In the genomic region with DNA sequence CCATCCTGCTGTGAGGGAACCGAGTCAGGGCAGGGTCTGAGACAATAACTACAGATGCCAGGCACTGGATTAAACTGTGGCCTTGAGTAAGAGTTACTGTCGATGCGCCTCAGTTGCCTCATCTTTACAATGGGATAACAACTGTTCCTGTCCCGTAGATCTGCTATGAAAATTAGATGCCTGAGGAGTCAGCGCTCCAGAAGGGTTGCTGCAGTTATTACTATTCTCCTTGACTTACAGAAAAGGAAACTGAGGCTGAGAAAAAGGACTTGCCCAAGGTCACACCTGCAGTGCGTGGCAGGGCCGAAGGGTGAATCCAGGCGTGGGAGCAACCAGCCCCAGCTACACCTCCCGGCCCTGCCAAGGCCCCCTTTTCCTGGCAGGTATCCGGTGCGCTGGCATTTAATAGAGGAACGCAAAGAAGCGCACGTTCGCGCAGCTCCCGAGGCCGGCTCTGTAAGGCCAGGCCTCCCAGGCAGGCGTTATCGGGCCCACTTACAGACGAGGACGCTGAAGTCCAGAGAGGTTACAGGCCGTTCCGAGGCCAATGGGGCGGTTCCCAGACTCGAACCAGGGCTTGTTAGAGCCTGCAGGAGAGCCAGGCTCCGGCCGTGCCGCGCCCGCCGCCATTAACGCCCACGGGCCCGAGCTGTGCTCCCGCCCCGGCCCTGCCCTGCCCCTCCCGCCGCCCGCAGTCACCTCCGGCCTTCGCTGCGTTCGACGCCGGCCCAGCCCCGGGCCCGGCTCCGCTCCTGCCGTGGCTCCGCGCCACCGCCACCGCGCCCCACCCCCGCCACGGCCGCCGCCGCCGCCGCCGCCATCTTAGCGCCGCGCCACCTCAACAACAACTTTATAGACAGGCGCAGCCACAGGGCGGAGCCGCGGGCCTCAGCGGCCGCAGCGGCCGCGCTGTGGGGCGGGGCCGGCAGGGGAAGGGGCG, we compare ENCODE assay signal across 8 cellular contexts. TPM values are rescaled to one million over a fixed set of nuclear protein-coding genes. Genes with fewer than 3 reads are reported as not detected.
A peak's percentile ranks its signal among the peaks of the same experiment; 100 is the strongest.
DNase-seq lines count a peak whose midpoint lies in the region; ATAC-seq and TF ChIP-seq lines count a peak whose summit lies in the region.

A gene (minus strand): TSS at position 852 of the 940 bp plus-strand sequence. CDS start 31 bp downstream, at position 821.

- H3K9me3 ChIP-seq in CD8-positive, alpha-beta T cell (ENCODE audit: low read length), result no peaks in the 10 kb centered on the region
- H3K9me3 ChIP-seq in fibroblast of lung (ENCODE audit: control insufficient read depth, insufficient read depth, low read depth, low read length) (no peaks in the 10 kb centered on the region), neural cell (ENCODE audit: low read length) (no peaks in the 10 kb centered on the region)

- H3K27ac Mint-ChIP-seq in CD8-positive, alpha-beta T cell, result peak within 1 kb of the TSS; percentile 93
- peak within 1 kb of the TSS; percentile 86 for H3K27ac Mint-ChIP-seq in T-helper 1 cell treated with Interleukin-12 subunit alpha and Interleukin-12 subunit beta and Interleukin-4 antibody, amounts not matched to agents 30 μg/mL and 1 μg/mL, for 36 hours

- H3K9me2 ChIP-seq in neural cell (ENCODE audit: insufficient read depth, low read length), result no peaks in the 10 kb centered on the region

- no peak for ATAC-seq in CD8-positive, alpha-beta T cell
- ATAC-seq in GM19043 (IDR thresholded peaks at IDR 0.05; ENCODE audit: low read depth, unreplicated experiment), result peak; percentile 33
- ATAC-seq in HG03159 (IDR thresholded peaks at IDR 0.05; ENCODE audit: unreplicated experiment), result peak; percentile 51

- H3K9me3 Mint-ChIP-seq in CD8-positive, alpha-beta T cell, result no peaks in the 10 kb centered on the region
- H3K9me3 Mint-ChIP-seq in T-helper 1 cell treated with Interleukin-12 subunit alpha and Interleukin-12 subunit beta and Interleukin-4 antibody, amounts not matched to agents 30 μg/mL and 1 μg/mL, for 36 hours, result no peaks in the 10 kb centered on the region

- no peak for DNase-seq in CD8-positive, alpha-beta T cell
- DNase-seq in fibroblast of lung (ENCODE audit: low read depth in 2 of 2) (peak in 1 of 2 donors; percentile 25), SIG-M5 (lab: John Stamatoyannopoulos, UW) (no peak), NCI-H128 (lab: John Stamatoyannopoulos, UW; ENCODE audit: unreplicated experiment) (no peak)

- H3K79me2 ChIP-seq in fibroblast of lung (ENCODE audit: control insufficient read depth, insufficient read depth, low read length), result peaks cover 70% of the 10 kb centered on the region
- H3K79me2 ChIP-seq in neural cell (replicated peaks; ENCODE audit: insufficient read depth, low read length), result peaks cover 20% of the 10 kb centered on the region

- intact Hi-C loops in CD8-positive, alpha-beta T cell (cut with DNase I, micrococcal nuclease), result loop anchor here (1.0 to 2.0 kb wide), 13 partner anchors 10 to 303 kb away; a partner anchor contains a TSS

- peak within 1 kb of the TSS; percentile 91 for H3K4me3 Mint-ChIP-seq in CD8-positive, alpha-beta T cell
- H3K4me3 Mint-ChIP-seq in T-helper 1 cell treated with Interleukin-12 subunit alpha and Interleukin-12 subunit beta and Interleukin-4 antibody, amounts not matched to agents 30 μg/mL and 1 μg/mL, for 36 hours, result peak within 1 kb of the TSS; percentile 92

- TF ChIP-seq RAD21 in neural cell (conservative IDR thresholded peaks at IDR 0.05), result no peak

- peak within 1 kb of the TSS; percentile 79 for H3K27ac ChIP-seq in CD8-positive, alpha-beta T cell (ENCODE audit: low read depth, low read length)
- peak within 1 kb of the TSS; percentile 99 for H3K27ac ChIP-seq in fibroblast of lung (ENCODE audit: insufficient read depth, low read length)
- H3K27ac ChIP-seq in neural cell (ENCODE audit: low read length), result peak within 1 kb of the TSS; percentile 74

- CTCF ChIA-PET in CD8-positive, alpha-beta T cell (lab: Charles Lee), result interaction anchor here (1.0 to 5.2 kb wide), 7 partner anchors 13 to 59 kb away, joined by 3 to 44 read pairs (median 5); a partner anchor contains a TSS

- no peaks in the 10 kb centered on the region for H3K27me3 ChIP-seq in CD8-positive, alpha-beta T cell (ENCODE audit: insufficient read depth, low read length)
- H3K27me3 ChIP-seq in fibroblast of lung (ENCODE audit: control insufficient read depth, insufficient read depth, low read length) (no peaks in the 10 kb centered on the region), neural cell (ENCODE audit: insufficient read depth, low read depth, low read length) (no peaks in the 10 kb centered on the region)

- H3F3A ChIP-seq in neural cell (ENCODE audit: insufficient read depth, low read length, poor library complexity, severe bottlenecking), result no peaks in the 10 kb centered on the region

- POLR2A ChIA-PET in CD8-positive, alpha-beta T cell (lab: Charles Lee), result interaction anchor here (0.7 to 3.8 kb wide), 17 partner anchors 10 to 1140 kb away, joined by 3 to 60 read pairs (median 4); a partner anchor contains a TSS

- H3K4me1 Mint-ChIP-seq in CD8-positive, alpha-beta T cell (ENCODE audit: low read depth), result peaks cover 51% of the 10 kb centered on the region
- H3K4me1 Mint-ChIP-seq in T-helper 1 cell treated with Interleukin-12 subunit alpha and Interleukin-12 subunit beta and Interleukin-4 antibody, amounts not matched to agents 30 μg/mL and 1 μg/mL, for 36 hours (ENCODE audit: low read depth), result peaks cover 22% of the 10 kb centered on the region

- peak within 1 kb of the TSS; percentile 94 for H3K4me3 ChIP-seq in CD8-positive, alpha-beta T cell (ENCODE audit: low read depth, low read length)
- H3K4me3 ChIP-seq in fibroblast of lung (replicated peaks in 1 of 4; ENCODE audit: control extremely low read depth in 1 of 4, insufficient read depth in 1 of 4, low read depth in 3 of 4, low read length in 4 of 4), result peak within 1 kb of the TSS; percentile 74 to 95 (median 92)
- H3K4me3 ChIP-seq in neural cell (ENCODE audit: low read length), result peak within 1 kb of the TSS; percentile 97

- no peaks in the 10 kb centered on the region for H3K27me3 Mint-ChIP-seq in CD8-positive, alpha-beta T cell (ENCODE audit: low read depth)
- H3K27me3 Mint-ChIP-seq in T-helper 1 cell treated with Interleukin-12 subunit alpha and Interleukin-12 subunit beta and Interleukin-4 antibody, amounts not matched to agents 30 μg/mL and 1 μg/mL, for 36 hours (ENCODE audit: low read depth), result no peaks in the 10 kb centered on the region

- TF ChIP-seq CTCF in CD8-positive, alpha-beta T cell (IDR thresholded peaks at IDR 0.05), result no peak
- no peak for TF ChIP-seq CTCF in fibroblast of lung (conservative IDR thresholded peaks at IDR 0.05 in 1 of 2, IDR thresholded peaks at IDR 0.05 in 1 of 2; ENCODE audit: low read depth in 1 of 2, low read length in 2 of 2)
- TF ChIP-seq CTCF in neural cell (IDR thresholded peaks at IDR 0.05; ENCODE audit: poor library complexity, severe bottlenecking), result no peak

- peak within 1 kb of the TSS; percentile 94 for H3K9ac ChIP-seq in fibroblast of lung (ENCODE audit: insufficient read depth, low read length)
- peak within 1 kb of the TSS; percentile 92 for H3K9ac ChIP-seq in neural cell (ENCODE audit: low read length)

- no peaks in the 10 kb centered on the region for H4K20me1 ChIP-seq in fibroblast of lung (ENCODE audit: control insufficient read depth, extremely low read depth, insufficient read depth, low read length)
- no peaks in the 10 kb centered on the region for H4K20me1 ChIP-seq in neural cell (ENCODE audit: insufficient read depth)

- H3K36me3 ChIP-seq in CD8-positive, alpha-beta T cell (ENCODE audit: insufficient read depth, low read length), result peaks cover 11% of the 10 kb centered on the region
- H3K36me3 ChIP-seq in fibroblast of lung (ENCODE audit: control insufficient read depth, insufficient read depth, low read length), result peaks cover 18% of the 10 kb centered on the region
- H3K36me3 ChIP-seq in neural cell (ENCODE audit: insufficient read depth, low read length), result no peaks in the 10 kb centered on the region

- peaks cover 41% of the 10 kb centered on the region for H3K4me1 ChIP-seq in CD8-positive, alpha-beta T cell (ENCODE audit: insufficient read depth, low read length)
- peaks cover 42% of the 10 kb centered on the region for H3K4me1 ChIP-seq in fibroblast of lung (ENCODE audit: control insufficient read depth, extremely low read depth, insufficient read depth, low read length)

- no peak for TF ChIP-seq EP300 in neural cell (conservative IDR thresholded peaks at IDR 0.05; ENCODE audit: poor library complexity, severe bottlenecking)

- peaks cover 36% of the 10 kb centered on the region for H3K36me3 Mint-ChIP-seq in CD8-positive, alpha-beta T cell
- H3K36me3 Mint-ChIP-seq in T-helper 1 cell treated with Interleukin-12 subunit alpha and Interleukin-12 subunit beta and Interleukin-4 antibody, amounts not matched to agents 30 μg/mL and 1 μg/mL, for 36 hours (ENCODE audit: low read depth), result peaks cover 29% of the 10 kb centered on the region

- H2AFZ ChIP-seq in fibroblast of lung (ENCODE audit: low read length) (peak within 1 kb of the TSS; percentile 56), neural cell (ENCODE audit: low read depth, low read length) (peak within 1 kb of the TSS; percentile 65)

- peak within 1 kb of the TSS; percentile 86 for H3K4me2 ChIP-seq in fibroblast of lung (ENCODE audit: extremely low read depth, insufficient read depth, low read length)
- H3K4me2 ChIP-seq in neural cell (ENCODE audit: low read length), result peak within 1 kb of the TSS; percentile 92

TF ChIP-seq in neural cell, 6 proteins besides CTCF, POLR2A, EP300 and RAD21 (continues in another document):
- TF ChIP-seq EZH2 (IDR thresholded peaks at IDR 0.05; ENCODE audit: borderline replicate concordance, insufficient read depth, low read length, poor library complexity, severe bottlenecking), result no peak
- no peak for TF ChIP-seq SMC3 (conservative IDR thresholded peaks at IDR 0.05; ENCODE audit: poor library complexity)
- peak; percentile 15 for TF ChIP-seq MXI1 (conservative IDR thresholded peaks at IDR 0.05; ENCODE audit: poor library complexity, severe bottlenecking)

RNA-seq across cellular contexts. Expression of the gene that starts here (rescaled TPM):
- total RNA-seq in CD8-positive, alpha-beta T cell, result 10 to 100 TPM; 12.3 TPM
- 18.0 and 26.6 TPM in 2 replicates for total RNA-seq in fibroblast of lung
- 27.6 and 57.2 TPM in 2 replicates for polyA plus RNA-seq in fibroblast of lung
- 46.7 and 99.2 TPM in 2 replicates for polyA plus RNA-seq in fibroblast of lung (2012)
- polyA minus RNA-seq in fibroblast of lung (ENCODE audit: low replicate concordance), result 68.3 and 159 TPM in 2 replicates
- 13.3 and 20.4 TPM in 2 replicates for polyA plus RNA-seq in neural cell
- polyA minus RNA-seq in neural cell, result 16.0 and 16.6 TPM in 2 replicates
